ENCODE assay signal across 8 cellular contexts in the genomic region with DNA sequence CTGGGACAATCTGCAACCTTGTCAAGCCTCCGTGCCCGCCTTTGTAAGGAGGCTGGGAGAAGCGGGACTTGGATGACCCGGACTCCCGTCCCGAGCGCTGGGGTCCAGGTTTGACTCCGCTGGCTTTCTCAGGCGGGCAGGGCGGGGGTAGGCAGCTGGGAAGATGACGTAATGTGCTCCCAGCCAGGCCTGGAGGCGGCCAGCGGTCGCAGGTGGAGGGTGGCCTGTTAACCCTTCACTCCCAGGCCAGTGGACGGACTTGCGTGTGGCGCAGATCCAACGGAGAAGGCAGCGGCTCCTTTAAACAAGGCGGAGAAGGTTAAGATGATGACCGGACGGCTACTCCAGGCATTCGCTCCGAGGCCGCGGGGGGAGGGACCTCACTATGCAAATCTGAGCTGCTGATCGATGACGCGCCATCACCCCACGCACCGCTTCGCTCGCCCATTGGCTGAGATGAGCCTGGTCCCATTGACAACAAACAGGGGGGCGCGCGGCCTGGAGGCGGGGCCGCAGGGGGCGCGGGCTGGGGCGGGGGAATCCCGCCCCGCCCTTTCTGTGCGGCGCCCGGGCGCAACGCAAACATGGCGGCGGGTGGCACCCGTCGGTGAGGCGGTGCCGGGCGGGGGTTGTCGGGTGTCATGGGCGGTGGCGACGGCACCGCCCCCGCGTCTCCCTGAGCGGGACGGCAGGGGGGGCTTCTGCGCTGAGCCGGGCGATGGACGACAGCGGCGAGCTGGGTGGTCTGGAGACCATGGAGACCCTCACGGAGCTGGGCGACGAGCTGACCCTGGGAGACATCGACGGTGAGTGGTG. TPM values are rescaled to one million over a fixed set of nuclear protein-coding genes. Genes with fewer than 3 reads are reported as not detected.
DNase-seq lines count a peak whose midpoint lies in the region; ATAC-seq and TF ChIP-seq lines count a peak whose summit lies in the region.

A gene (plus strand): TSS at position 553 of the 816 bp plus-strand sequence. CDS start 166 bp downstream, at position 719.

- peak within 1 kb of the TSS; percentile 82 to 84 for H3K4me3 ChIP-seq in mucosa of rectum (ENCODE audit: low read length in 2 of 2)

- peak; percentile 91 for DNase-seq in DMS53 treated with DMSO at 0.1 percent for 48 hours (lab: John Stamatoyannopoulos, UW; ENCODE audit: unreplicated experiment)
- peak; percentile 99 for DNase-seq in KBM-7
- peak; percentile 99 for DNase-seq in activated T-cell treated with anti-CD3 and anti-CD28 coated beads, Interleukin-2, amount 50 U/mL, for 24 hours
- DNase-seq in erythroblast (lab: John Stamatoyannopoulos, UW): peak; percentile 98 to 99
- DNase-seq in stimulated activated CD8-positive, alpha-beta memory T cell treated with anti-CD3 and anti-CD28 coated beads, Interleukin-4, amount 100 ng/mL, for 48 hours: peak; percentile 99

- H3K36me3 Mint-ChIP-seq in activated T-cell treated with anti-CD3 and anti-CD28 coated beads, Interleukin-2, amount 50 U/mL, for 24 hours (ENCODE audit: low read depth): peaks cover 60% of the 10 kb centered on the region

- H3K27me3 ChIP-seq in mucosa of rectum (ENCODE audit: control insufficient read depth in 2 of 2, insufficient read depth in 2 of 2, low read length in 2 of 2): no peaks in the 10 kb centered on the region

- peak within 1 kb of the TSS; percentile 93 to 94 for H3K9ac ChIP-seq in mucosa of rectum (ENCODE audit: low read depth in 1 of 2, low read length in 2 of 2)

- H3K4me3 Mint-ChIP-seq in activated T-cell treated with anti-CD3 and anti-CD28 coated beads, Interleukin-2, amount 50 U/mL, for 24 hours: peak within 1 kb of the TSS; percentile 98

- H3K9me3 ChIP-seq in mucosa of rectum (ENCODE audit: control insufficient read depth in 2 of 2, low read length in 2 of 2): no peaks in the 10 kb centered on the region

- peak; percentile 94 for TF ChIP-seq POLR2A in erythroblast (IDR thresholded peaks at IDR 0.05; ENCODE audit: low read length)

- peaks cover 18 to 32% of the 10 kb centered on the region in 2 donors for H3K4me1 ChIP-seq in mucosa of rectum (ENCODE audit: control insufficient read depth in 2 of 2, insufficient read depth in 2 of 2, low read length in 2 of 2)

- no peaks in the 10 kb centered on the region for H3K9me3 Mint-ChIP-seq in activated T-cell treated with anti-CD3 and anti-CD28 coated beads, Interleukin-2, amount 50 U/mL, for 24 hours

- ATAC-seq in GM21717 (IDR thresholded peaks at IDR 0.05; ENCODE audit: unreplicated experiment): peak; percentile 70

- H3K36me3 ChIP-seq in mucosa of rectum (ENCODE audit: control insufficient read depth in 2 of 2, insufficient read depth in 2 of 2, low read length in 2 of 2): peaks cover 9 to 10% of the 10 kb centered on the region in 2 donors

- H3K27me3 Mint-ChIP-seq in activated T-cell treated with anti-CD3 and anti-CD28 coated beads, Interleukin-2, amount 50 U/mL, for 24 hours: no peaks in the 10 kb centered on the region

- in situ Hi-C loops in KBM-7 (cut with MboI; ENCODE audit: low pct_unique_long_range_greater_than_20kb, low sequenced_read_pairs): no loop called here

- peak within 1 kb of the TSS; percentile 100 for H3K27ac Mint-ChIP-seq in activated T-cell treated with anti-CD3 and anti-CD28 coated beads, Interleukin-2, amount 50 U/mL, for 24 hours

- peaks cover 59% of the 10 kb centered on the region for H3K4me1 Mint-ChIP-seq in activated T-cell treated with anti-CD3 and anti-CD28 coated beads, Interleukin-2, amount 50 U/mL, for 24 hours (ENCODE audit: low read depth)

- peak within 1 kb of the TSS; percentile 92 to 94 for H3K27ac ChIP-seq in mucosa of rectum (ENCODE audit: low read depth in 2 of 2, low read length in 2 of 2)

TF ChIP-seq in PFSK-1, 5 proteins besides CTCF, POLR2A, EP300 and RAD21:
- TF ChIP-seq, protein P1, sequence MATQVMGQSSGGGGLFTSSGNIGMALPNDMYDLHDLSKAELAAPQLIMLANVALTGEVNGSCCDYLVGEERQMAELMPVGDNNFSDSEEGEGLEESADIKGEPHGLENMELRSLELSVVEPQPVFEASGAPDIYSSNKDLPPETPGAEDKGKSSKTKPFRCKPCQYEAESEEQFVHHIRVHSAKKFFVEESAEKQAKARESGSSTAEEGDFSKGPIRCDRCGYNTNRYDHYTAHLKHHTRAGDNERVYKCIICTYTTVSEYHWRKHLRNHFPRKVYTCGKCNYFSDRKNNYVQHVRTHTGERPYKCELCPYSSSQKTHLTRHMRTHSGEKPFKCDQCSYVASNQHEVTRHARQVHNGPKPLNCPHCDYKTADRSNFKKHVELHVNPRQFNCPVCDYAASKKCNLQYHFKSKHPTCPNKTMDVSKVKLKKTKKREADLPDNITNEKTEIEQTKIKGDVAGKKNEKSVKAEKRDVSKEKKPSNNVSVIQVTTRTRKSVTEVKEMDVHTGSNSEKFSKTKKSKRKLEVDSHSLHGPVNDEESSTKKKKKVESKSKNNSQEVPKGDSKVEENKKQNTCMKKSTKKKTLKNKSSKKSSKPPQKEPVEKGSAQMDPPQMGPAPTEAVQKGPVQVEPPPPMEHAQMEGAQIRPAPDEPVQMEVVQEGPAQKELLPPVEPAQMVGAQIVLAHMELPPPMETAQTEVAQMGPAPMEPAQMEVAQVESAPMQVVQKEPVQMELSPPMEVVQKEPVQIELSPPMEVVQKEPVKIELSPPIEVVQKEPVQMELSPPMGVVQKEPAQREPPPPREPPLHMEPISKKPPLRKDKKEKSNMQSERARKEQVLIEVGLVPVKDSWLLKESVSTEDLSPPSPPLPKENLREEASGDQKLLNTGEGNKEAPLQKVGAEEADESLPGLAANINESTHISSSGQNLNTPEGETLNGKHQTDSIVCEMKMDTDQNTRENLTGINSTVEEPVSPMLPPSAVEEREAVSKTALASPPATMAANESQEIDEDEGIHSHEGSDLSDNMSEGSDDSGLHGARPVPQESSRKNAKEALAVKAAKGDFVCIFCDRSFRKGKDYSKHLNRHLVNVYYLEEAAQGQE (IDR thresholded peaks at IDR 0.05; ENCODE audit: insufficient read depth in 1 of 2, low read depth in 2 of 2, low read length in 2 of 2): peak in 1 of 2 experiments; percentile 53; a peak in 1 of 4 replicates
- TF ChIP-seq POLR2AphosphoS5 (IDR thresholded peaks at IDR 0.05; ENCODE audit: low read depth, low read length): peak; percentile 39; the same call in 1 of the 2 replicates
- no peak for TF ChIP-seq TAF1 (IDR thresholded peaks at IDR 0.05; ENCODE audit: borderline replicate concordance, insufficient read depth, low read length)
- peak; percentile 83 for TF ChIP-seq FOXP2 (optimal IDR thresholded peaks at IDR 0.05; ENCODE audit: borderline replicate concordance, extremely low read depth, extremely low read length, insufficient read depth)
- 0 out of 2 replicates have a peak, but pooled peaks have one; percentile 69 for TF ChIP-seq SIN3A (IDR thresholded peaks at IDR 0.05; ENCODE audit: borderline replicate concordance, insufficient read depth, low read length)

RNA-seq across cellular contexts. Expression of the gene that starts here (rescaled TPM):
- 57.0 TPM for polyA plus RNA-seq in PFSK-1 (2012; ENCODE audit: insufficient read length, low read depth)

Comparison
In these comparisons a context has a peak if more than half of its experiments do, and no peak if none do; other contexts are left out.
1. Peak in every context shown above with its lines: DNase-seq, ATAC-seq, H3K4me3 ChIP-seq and H3K27ac ChIP-seq.